ENCODE assay signal across 4 cellular contexts in genomic region chr15:67274236-67274635, GRCh38.
TF ChIP-seq lines count a peak whose summit lies in the region.

No MANE protein-coding gene starts in this region.

TF ChIP-seq in HepG2, 621 proteins besides CTCF, POLR2A, EP300 and RAD21:
- TF ChIP-seq ZNF790 (CRISPR knock-in tag; IDR thresholded peaks at IDR 0.05; ENCODE audit: borderline replicate concordance) (no peak), ZNF879 (CRISPR knock-in tag; IDR thresholded peaks at IDR 0.05) (no peak), ZNF160 (CRISPR knock-in tag; IDR thresholded peaks at IDR 0.05) (peak; percentile 75; the same call in 1 of the 2 replicates)
- TF ChIP-seq, protein P1, sequence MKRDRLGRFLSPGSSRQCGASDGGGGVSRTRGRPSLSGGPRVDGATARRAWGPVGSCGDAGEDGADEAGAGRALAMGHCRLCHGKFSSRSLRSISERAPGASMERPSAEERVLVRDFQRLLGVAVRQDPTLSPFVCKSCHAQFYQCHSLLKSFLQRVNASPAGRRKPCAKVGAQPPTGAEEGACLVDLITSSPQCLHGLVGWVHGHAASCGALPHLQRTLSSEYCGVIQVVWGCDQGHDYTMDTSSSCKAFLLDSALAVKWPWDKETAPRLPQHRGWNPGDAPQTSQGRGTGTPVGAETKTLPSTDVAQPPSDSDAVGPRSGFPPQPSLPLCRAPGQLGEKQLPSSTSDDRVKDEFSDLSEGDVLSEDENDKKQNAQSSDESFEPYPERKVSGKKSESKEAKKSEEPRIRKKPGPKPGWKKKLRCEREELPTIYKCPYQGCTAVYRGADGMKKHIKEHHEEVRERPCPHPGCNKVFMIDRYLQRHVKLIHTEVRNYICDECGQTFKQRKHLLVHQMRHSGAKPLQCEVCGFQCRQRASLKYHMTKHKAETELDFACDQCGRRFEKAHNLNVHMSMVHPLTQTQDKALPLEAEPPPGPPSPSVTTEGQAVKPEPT (CRISPR knock-in tag; IDR thresholded peaks at IDR 0.05; ENCODE audit: low read depth), result no peak
- TF ChIP-seq, protein P2, sequence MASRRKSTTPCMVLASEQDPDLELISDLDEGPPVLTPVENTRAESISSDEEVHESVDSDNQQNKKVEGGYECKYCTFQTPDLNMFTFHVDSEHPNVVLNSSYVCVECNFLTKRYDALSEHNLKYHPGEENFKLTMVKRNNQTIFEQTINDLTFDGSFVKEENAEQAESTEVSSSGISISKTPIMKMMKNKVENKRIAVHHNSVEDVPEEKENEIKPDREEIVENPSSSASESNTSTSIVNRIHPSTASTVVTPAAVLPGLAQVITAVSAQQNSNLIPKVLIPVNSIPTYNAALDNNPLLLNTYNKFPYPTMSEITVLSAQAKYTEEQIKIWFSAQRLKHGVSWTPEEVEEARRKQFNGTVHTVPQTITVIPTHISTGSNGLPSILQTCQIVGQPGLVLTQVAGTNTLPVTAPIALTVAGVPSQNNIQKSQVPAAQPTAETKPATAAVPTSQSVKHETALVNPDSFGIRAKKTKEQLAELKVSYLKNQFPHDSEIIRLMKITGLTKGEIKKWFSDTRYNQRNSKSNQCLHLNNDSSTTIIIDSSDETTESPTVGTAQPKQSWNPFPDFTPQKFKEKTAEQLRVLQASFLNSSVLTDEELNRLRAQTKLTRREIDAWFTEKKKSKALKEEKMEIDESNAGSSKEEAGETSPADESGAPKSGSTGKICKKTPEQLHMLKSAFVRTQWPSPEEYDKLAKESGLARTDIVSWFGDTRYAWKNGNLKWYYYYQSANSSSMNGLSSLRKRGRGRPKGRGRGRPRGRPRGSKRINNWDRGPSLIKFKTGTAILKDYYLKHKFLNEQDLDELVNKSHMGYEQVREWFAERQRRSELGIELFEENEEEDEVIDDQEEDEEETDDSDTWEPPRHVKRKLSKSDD (CRISPR knock-in tag; IDR thresholded peaks at IDR 0.05; ENCODE audit: low read depth), result no peak

TF ChIP-seq in A549, 52 proteins besides CTCF, POLR2A, EP300 and RAD21:
- TF ChIP-seq NFE2L2 (conservative IDR thresholded peaks at IDR 0.05; ENCODE audit: low read length) (no peak), ZSCAN20 (CRISPR knock-in tag; IDR thresholded peaks at IDR 0.05) (no peak), MAX (IDR thresholded peaks at IDR 0.05) (no peak), HOXB13 (CRISPR knock-in tag; IDR thresholded peaks at IDR 0.05; ENCODE audit: low read depth) (no peak), FOSL2 (IDR thresholded peaks at IDR 0.05) (no peak), FOSL2 (CRISPR knock-in tag; IDR thresholded peaks at IDR 0.05) (no peak), JUNB (IDR thresholded peaks at IDR 0.05) (no peak), RARB (CRISPR knock-in tag; IDR thresholded peaks at IDR 0.05) (no peak), TP53 (CRISPR knock-in tag; IDR thresholded peaks at IDR 0.05) (no peak), CHD2 (IDR thresholded peaks at IDR 0.05; ENCODE audit: low read length, partially characterized antibody) (no peak), HOXA7 (CRISPR knock-in tag; IDR thresholded peaks at IDR 0.05) (no peak), CHD4 (IDR thresholded peaks at IDR 0.05; ENCODE audit: borderline replicate concordance) (no peak), CBX8 (IDR thresholded peaks at IDR 0.05) (no peak), BHLHE40 (IDR thresholded peaks at IDR 0.05; ENCODE audit: low read depth, low read length) (no peak), MAFK (IDR thresholded peaks at IDR 0.05; ENCODE audit: partially characterized antibody) (no peak)
- TF ChIP-seq, protein P3, sequence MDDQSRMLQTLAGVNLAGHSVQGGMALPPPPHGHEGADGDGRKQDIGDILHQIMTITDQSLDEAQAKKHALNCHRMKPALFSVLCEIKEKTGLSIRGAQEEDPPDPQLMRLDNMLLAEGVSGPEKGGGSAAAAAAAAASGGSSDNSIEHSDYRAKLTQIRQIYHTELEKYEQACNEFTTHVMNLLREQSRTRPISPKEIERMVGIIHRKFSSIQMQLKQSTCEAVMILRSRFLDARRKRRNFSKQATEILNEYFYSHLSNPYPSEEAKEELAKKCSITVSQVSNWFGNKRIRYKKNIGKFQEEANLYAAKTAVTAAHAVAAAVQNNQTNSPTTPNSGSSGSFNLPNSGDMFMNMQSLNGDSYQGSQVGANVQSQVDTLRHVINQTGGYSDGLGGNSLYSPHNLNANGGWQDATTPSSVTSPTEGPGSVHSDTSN (IDR thresholded peaks at IDR 0.05), result no peak

TF ChIP-seq in HEK293, 187 proteins besides CTCF, POLR2A, EP300 and RAD21:
- TF ChIP-seq IKZF3 (tag by site-specific recombination; IDR thresholded peaks at IDR 0.05) (no peak), ZNF626 (tag by site-specific recombination; IDR thresholded peaks at IDR 0.05) (no peak), ZSCAN23 (tag by site-specific recombination; IDR thresholded peaks at IDR 0.05) (no peak), REPIN1 (tag by site-specific recombination; IDR thresholded peaks at IDR 0.05; ENCODE audit: low read depth) (no peak), ZNF350 (tag by site-specific recombination; IDR thresholded peaks at IDR 0.05) (no peak), ZNF513 (tag by site-specific recombination; IDR thresholded peaks at IDR 0.05) (no peak), ZNF837 (tag by site-specific recombination; IDR thresholded peaks at IDR 0.05) (no peak), SETDB1 (IDR thresholded peaks at IDR 0.05; ENCODE audit: insufficient read length, low read length) (peak; percentile 12)

TF ChIP-seq in K562, 482 proteins besides CTCF, POLR2A, EP300 and RAD21:
- TF ChIP-seq, protein P4, sequence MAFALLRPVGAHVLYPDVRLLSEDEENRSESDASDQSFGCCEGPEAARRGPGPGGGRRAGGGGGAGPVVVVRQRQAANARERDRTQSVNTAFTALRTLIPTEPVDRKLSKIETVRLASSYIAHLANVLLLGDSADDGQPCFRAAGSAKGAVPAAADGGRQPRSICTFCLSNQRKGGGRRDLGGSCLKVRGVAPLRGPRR (CRISPR knock-in tag; IDR thresholded peaks at IDR 0.05), result no peak
- TF ChIP-seq ZNF280A (IDR thresholded peaks at IDR 0.05; ENCODE audit: low read depth, partially characterized antibody), result peak; percentile 68
